1 cellular context compared by ENCODE assay signal in the genomic region with DNA sequence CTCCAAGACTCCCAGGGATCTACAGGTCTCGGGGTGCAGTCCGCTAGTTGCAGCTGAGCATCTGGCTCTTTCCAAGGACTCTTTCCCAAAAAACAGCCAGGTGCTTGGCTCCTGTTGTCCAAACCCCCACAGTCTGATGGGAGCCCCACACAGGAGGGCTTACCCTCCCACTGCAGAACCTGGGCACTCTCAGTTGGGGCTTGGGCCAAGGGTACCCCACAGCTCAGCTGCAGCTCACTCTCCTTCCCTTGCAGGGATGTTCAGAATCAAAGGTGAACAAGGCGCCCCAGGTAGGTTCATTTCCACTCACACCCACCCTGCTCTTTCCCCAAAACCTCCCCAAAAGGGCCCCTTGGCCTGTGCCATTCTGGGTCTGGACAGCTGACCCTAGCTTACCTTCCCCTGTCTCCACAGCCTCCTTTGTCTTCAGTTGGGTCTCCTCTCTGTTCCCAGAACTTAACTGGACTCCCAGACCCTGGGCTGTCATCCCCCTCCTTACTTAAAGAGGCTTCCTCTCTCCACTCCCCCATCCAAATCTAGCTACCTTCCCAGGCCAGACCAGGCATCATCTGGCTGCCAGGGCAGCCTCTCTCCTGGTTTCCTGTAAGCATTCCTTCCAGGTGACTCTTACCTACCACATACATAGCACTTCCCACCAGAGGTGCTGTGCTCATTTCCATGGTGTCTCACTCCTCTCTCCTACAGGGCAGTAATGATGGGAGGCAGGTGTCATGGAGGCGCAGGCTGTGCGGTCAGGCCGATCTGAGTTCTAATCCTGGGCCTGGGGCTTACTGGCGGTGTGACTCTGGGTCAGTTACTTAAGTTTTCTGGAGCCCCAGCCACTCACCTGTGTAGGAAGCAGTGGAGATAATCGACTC.
TF ChIP-seq lines count a peak whose summit lies in the region.

No MANE protein-coding gene starts in this region.

TF ChIP-seq in HCT116, 20 proteins besides CTCF, POLR2A, EP300 and RAD21:
- TF ChIP-seq FOSL1 (IDR thresholded peaks at IDR 0.05; ENCODE audit: low read depth), result peak; percentile 49; the same call in 1 of the 2 replicates
- no peak for TF ChIP-seq ELF1 (IDR thresholded peaks at IDR 0.05; ENCODE audit: borderline replicate concordance, low read depth)
- TF ChIP-seq POLR2AphosphoS5 (IDR thresholded peaks at IDR 0.05; ENCODE audit: low read depth, low read length), result no peak
- TF ChIP-seq EZH2phosphoT487 (IDR thresholded peaks at IDR 0.05; ENCODE audit: borderline replicate concordance), result no peak
- no peak for TF ChIP-seq SIN3A (IDR thresholded peaks at IDR 0.05; ENCODE audit: low read depth)
- no peak for TF ChIP-seq SRF (IDR thresholded peaks at IDR 0.05; ENCODE audit: low read depth)
- TF ChIP-seq YY1 (IDR thresholded peaks at IDR 0.05; ENCODE audit: extremely low read depth, insufficient replicate concordance, low read depth, low read length), result peak; percentile 41
- TF ChIP-seq EZH2 (IDR thresholded peaks at IDR 0.05), result no peak
- peak; percentile 61; the same call in 1 of the 2 replicates for TF ChIP-seq CBX3 (IDR thresholded peaks at IDR 0.05; ENCODE audit: low read depth)
- peak; percentile 46 for TF ChIP-seq SP1 (IDR thresholded peaks at IDR 0.05; ENCODE audit: low read depth)
- no peak for TF ChIP-seq TCF7L2 (IDR thresholded peaks at IDR 0.05; ENCODE audit: borderline replicate concordance, extremely low read depth, insufficient read depth, insufficient read length)
- TF ChIP-seq ZNF274 (IDR thresholded peaks at IDR 0.05; ENCODE audit: low read depth, low read length), result no peak
- no peak for TF ChIP-seq CEBPB (IDR thresholded peaks at IDR 0.05; ENCODE audit: low read depth)
- TF ChIP-seq JUND (IDR thresholded peaks at IDR 0.05), result 0 out of 2 replicates have a peak, but pooled peaks have one; percentile 37
- TF ChIP-seq ZFX (IDR thresholded peaks at IDR 0.05), result no peak
